20 cellular contexts compared by ENCODE assay signal in genomic region chr4:52372269-52372668, GRCh38.
"Had no signal": no experiment of that assay in that cellular context is flagged by ENCODE, and none has a peak within 500 bp of the region (broad histone marks: within the 10 kb centered on the region; RNA-seq: fewer than 3 reads in every experiment).

No MANE protein-coding gene starts in this region.

- H3K27ac ChIP-seq: adrenal gland, breast epithelium, PC-9 had no signal

- H3K36me3 ChIP-seq: adrenal gland, breast epithelium had no signal

- H3K9me3 ChIP-seq: adrenal gland, breast epithelium had no signal

- H3K4me1 ChIP-seq: adrenal gland, breast epithelium had no signal

- DNase-seq: activated CD4-positive, alpha-beta T cell treated with anti-CD3 and anti-CD28 coated beads for 48 hours; activated CD4-positive, alpha-beta T cell treated with anti-CD3 and anti-CD28 coated beads, Interleukin-2, amount 50 U/mL, for 4 hours; activated CD8-positive, alpha-beta memory T cell treated with anti-CD3 and anti-CD28 coated beads, Interleukin-2, amount 50 U/mL, for 48 hours; activated CD8-positive, alpha-beta T cell treated with anti-CD3 and anti-CD28 coated beads, Interleukin-2, amount 10 ng/mL, durations not matched to agents 7 days and 5 days; activated naive CD4-positive, alpha-beta T cell treated with anti-CD3 and anti-CD28 coated beads, Interleukin-2, amount 50 U/mL, for 16 hours; activated naive CD8-positive, alpha-beta T cell treated with anti-CD3 and anti-CD28 coated beads, Interleukin-2, amount 10 ng/mL, durations not matched to agents 7 days and 5 days; activated T-cell treated with anti-CD3 and anti-CD28 coated beads, Interleukin-2, amount 50 U/mL, for 1 hour; adrenal gland; anterior cingulate cortex; caudate nucleus; Kasumi-1; NCI-H1048; NCI-H146; NCI-H187 treated with DMSO at 0.1 percent for 48 hours; NCI-H345; NCI-H510A; NCI-H526 treated with DMSO at 0.1 percent for 48 hours; PC-9; SHP77 treated with DMSO at 0.1 percent for 48 hours had no signal

- H3K4me3 ChIP-seq: adrenal gland, breast epithelium, PC-9 had no signal
